Comparison of ENCODE assay signal across 11 cellular contexts in the genomic region with DNA sequence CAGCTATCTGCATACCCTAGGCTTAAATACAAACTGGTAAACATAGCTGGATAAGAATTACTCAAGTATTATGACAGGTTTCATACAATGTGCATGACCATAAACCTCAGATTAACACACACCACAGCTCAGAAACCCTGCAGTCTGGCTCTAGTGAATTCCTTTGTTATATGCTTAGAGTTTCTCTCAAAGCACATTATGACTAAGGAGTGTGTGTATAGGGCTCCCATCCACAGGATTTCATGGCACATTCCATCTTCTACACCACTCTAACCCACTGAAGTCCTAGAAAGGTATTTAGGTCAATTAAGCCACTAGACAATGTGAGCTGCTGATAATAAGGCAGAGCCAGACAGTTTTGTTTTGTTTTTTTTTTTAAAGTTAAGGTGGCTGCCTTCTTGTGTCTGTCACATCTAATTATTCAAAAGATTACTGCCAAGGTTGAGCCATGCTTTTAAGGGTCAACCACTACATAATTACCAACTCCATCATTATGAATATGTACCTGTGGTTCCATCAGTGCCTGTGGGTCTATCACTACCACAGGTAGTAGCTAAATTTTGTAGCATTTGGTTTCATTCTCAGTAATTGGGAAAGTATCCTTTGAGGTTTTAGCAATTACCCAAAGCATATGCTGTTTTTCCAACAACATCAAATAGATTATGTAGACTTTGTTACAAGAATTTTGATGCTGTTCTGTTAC.
DNase-seq lines count a peak whose midpoint lies in the region; ATAC-seq and TF ChIP-seq lines count a peak whose summit lies in the region.
"Had no signal": no experiment of that assay in that cellular context is flagged by ENCODE, and none has a peak within 500 bp of the region (broad histone marks: within the 10 kb centered on the region; RNA-seq: fewer than 3 reads in every experiment).

No MANE protein-coding gene starts in this region.

- in situ Hi-C loops in KBM-7 (cut with MboI; ENCODE audit: low pct_unique_long_range_greater_than_20kb, low sequenced_read_pairs): no loop called here

- H3K36me3 ChIP-seq in testis (ENCODE audit: low read depth, missing control alignments): no peaks in the 10 kb centered on the region

- H3K9me3 ChIP-seq in testis: no peaks in the 10 kb centered on the region

- no peaks in the 10 kb centered on the region for H3K4me1 ChIP-seq in testis

- intact Hi-C loops in left ventricle myocardium superior (cut with micrococcal nuclease): no loop called here
- intact Hi-C loops in testis (cut with DNase I; ENCODE audit: low total_unique reads): no loop called here

- no peak for TF ChIP-seq POLR2A in testis (IDR thresholded peaks at IDR 0.05)

- no peaks in the 10 kb centered on the region for H3K27me3 ChIP-seq in testis

- peak; percentile 76 for DNase-seq in AG20443 (ENCODE audit: low spot score)
- peak; percentile 24 for DNase-seq in KBM-7
- peak; percentile 40 for DNase-seq in foreskin melanocyte
- no peak for DNase-seq in NCI-H2196 (lab: John Stamatoyannopoulos, UW; ENCODE audit: unreplicated experiment)
- no peak for DNase-seq in NOMO-1 (lab: John Stamatoyannopoulos, UW; ENCODE audit: unreplicated experiment in 2 of 2)
- no peak for DNase-seq in left ventricle myocardium superior
- DNase-seq in testis: no peak
- DNase-seq: activated naive CD4-positive, alpha-beta T cell; naive thymus-derived CD8-positive, alpha-beta T cell; NCI-H187 had no signal

- no peak for TF ChIP-seq CTCF in testis (IDR thresholded peaks at IDR 0.05)

- no peak overlapping the region for H3K4me3 ChIP-seq in testis

- peak; percentile 75 for ATAC-seq in GM21447 (IDR thresholded peaks at IDR 0.05; ENCODE audit: unreplicated experiment)
- ATAC-seq in left ventricle myocardium superior: no peak
- ATAC-seq: naive thymus-derived CD8-positive, alpha-beta T cell had no signal

- H3K27ac ChIP-seq in testis: no peak overlapping the region

Comparison
In these comparisons a context has a peak if more than half of its experiments do, and no peak if none do; other contexts are left out.
1. DNase-seq: peak in AG20443 (single experiment), KBM-7 (single experiment) and foreskin melanocyte (single experiment); none in NCI-H2196 (single experiment), NOMO-1 (0 of 2), left ventricle myocardium superior (single experiment) and testis (single experiment).